1 cellular context compared by ENCODE assay signal in genomic region chr10:71728218-71728737, GRCh38.
TF ChIP-seq lines count a peak whose summit lies in the region.

No MANE protein-coding gene starts in this region.

TF ChIP-seq in K562, 482 proteins besides CTCF, POLR2A, EP300 and RAD21:
- TF ChIP-seq CHD2 (IDR thresholded peaks at IDR 0.05; ENCODE audit: low read depth, low read length) (no peak), ZNF23 (CRISPR knock-in tag; IDR thresholded peaks at IDR 0.05) (no peak), POU5F1 (IDR thresholded peaks at IDR 0.05; ENCODE audit: borderline replicate concordance, low read depth, low read length, partially characterized antibody) (no peak), CHD1 (IDR thresholded peaks at IDR 0.05; ENCODE audit: low read length) (no peak), ZNF639 (CRISPR knock-in tag; conservative IDR thresholded peaks at IDR 0.05 in 1 of 2, IDR thresholded peaks at IDR 0.05 in 1 of 2) (0 out of 4 replicates have a peak, but pooled peaks of 1 of the 2 experiments have one; percentile 47), DPF2 (IDR thresholded peaks at IDR 0.05) (no peak), CEBPB (tag; IDR thresholded peaks at IDR 0.05) (0 out of 2 replicates have a peak, but pooled peaks have one; percentile 3), CBX3 (IDR thresholded peaks at IDR 0.05; ENCODE audit: borderline replicate concordance in 1 of 2, low read length in 2 of 2) (no peak), CREB1 (IDR thresholded peaks at IDR 0.05) (no peak), CREB1 (CRISPR knock-in tag; IDR thresholded peaks at IDR 0.05) (no peak), ZKSCAN8 (CRISPR knock-in tag; IDR thresholded peaks at IDR 0.05) (no peak), HNRNPK (IDR thresholded peaks at IDR 0.05; ENCODE audit: low read depth, low read length, poor library complexity, severe bottlenecking) (no peak), PHF8 (IDR thresholded peaks at IDR 0.05; ENCODE audit: borderline replicate concordance, low read length) (no peak), NFIX (CRISPR knock-in tag; IDR thresholded peaks at IDR 0.05; ENCODE audit: low read depth) (no peak), ZNF609 (CRISPR knock-in tag; IDR thresholded peaks at IDR 0.05; ENCODE audit: borderline replicate concordance) (no peak), ETV5 (CRISPR knock-in tag; IDR thresholded peaks at IDR 0.05; ENCODE audit: low read depth) (no peak), SOX6 (IDR thresholded peaks at IDR 0.05) (no peak), ZFP1 (CRISPR knock-in tag; IDR thresholded peaks at IDR 0.05) (no peak), MAFK (IDR thresholded peaks at IDR 0.05; ENCODE audit: low read length) (no peak), ZFX (CRISPR knock-in tag; IDR thresholded peaks at IDR 0.05) (no peak), RBM17 (IDR thresholded peaks at IDR 0.05; ENCODE audit: borderline replicate concordance, low read depth, low read length) (no peak), ZBTB11 (CRISPR knock-in tag; IDR thresholded peaks at IDR 0.05) (0 out of 6 replicates have a peak, but pooled peaks of 1 of the 3 experiments have one; percentile 2)
- TF ChIP-seq, protein P1, sequence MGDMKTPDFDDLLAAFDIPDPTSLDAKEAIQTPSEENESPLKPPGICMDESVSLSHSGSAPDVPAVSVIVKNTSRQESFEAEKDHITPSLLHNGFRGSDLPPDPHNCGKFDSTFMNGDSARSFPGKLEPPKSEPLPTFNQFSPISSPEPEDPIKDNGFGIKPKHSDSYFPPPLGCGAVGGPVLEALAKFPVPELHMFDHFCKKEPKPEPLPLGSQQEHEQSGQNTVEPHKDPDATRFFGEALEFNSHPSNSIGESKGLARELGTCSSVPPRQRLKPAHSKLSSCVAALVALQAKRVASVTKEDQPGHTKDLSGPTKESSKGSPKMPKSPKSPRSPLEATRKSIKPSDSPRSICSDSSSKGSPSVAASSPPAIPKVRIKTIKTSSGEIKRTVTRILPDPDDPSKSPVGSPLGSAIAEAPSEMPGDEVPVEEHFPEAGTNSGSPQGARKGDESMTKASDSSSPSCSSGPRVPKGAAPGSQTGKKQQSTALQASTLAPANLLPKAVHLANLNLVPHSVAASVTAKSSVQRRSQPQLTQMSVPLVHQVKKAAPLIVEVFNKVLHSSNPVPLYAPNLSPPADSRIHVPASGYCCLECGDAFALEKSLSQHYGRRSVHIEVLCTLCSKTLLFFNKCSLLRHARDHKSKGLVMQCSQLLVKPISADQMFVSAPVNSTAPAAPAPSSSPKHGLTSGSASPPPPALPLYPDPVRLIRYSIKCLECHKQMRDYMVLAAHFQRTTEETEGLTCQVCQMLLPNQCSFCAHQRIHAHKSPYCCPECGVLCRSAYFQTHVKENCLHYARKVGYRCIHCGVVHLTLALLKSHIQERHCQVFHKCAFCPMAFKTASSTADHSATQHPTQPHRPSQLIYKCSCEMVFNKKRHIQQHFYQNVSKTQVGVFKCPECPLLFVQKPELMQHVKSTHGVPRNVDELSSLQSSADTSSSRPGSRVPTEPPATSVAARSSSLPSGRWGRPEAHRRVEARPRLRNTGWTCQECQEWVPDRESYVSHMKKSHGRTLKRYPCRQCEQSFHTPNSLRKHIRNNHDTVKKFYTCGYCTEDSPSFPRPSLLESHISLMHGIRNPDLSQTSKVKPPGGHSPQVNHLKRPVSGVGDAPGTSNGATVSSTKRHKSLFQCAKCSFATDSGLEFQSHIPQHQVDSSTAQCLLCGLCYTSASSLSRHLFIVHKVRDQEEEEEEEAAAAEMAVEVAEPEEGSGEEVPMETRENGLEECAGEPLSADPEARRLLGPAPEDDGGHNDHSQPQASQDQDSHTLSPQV (IDR thresholded peaks at IDR 0.05), result 0 out of 2 replicates have a peak, but pooled peaks have one; percentile 5
- TF ChIP-seq, protein P2, sequence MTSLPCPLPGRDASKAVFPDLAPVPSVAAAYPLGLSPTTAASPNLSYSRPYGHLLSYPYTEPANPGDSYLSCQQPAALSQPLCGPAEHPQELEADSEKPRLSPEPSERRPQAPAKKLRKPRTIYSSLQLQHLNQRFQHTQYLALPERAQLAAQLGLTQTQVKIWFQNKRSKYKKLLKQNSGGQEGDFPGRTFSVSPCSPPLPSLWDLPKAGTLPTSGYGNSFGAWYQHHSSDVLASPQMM (CRISPR knock-in tag; IDR thresholded peaks at IDR 0.05), result no peak
- TF ChIP-seq, protein P3, sequence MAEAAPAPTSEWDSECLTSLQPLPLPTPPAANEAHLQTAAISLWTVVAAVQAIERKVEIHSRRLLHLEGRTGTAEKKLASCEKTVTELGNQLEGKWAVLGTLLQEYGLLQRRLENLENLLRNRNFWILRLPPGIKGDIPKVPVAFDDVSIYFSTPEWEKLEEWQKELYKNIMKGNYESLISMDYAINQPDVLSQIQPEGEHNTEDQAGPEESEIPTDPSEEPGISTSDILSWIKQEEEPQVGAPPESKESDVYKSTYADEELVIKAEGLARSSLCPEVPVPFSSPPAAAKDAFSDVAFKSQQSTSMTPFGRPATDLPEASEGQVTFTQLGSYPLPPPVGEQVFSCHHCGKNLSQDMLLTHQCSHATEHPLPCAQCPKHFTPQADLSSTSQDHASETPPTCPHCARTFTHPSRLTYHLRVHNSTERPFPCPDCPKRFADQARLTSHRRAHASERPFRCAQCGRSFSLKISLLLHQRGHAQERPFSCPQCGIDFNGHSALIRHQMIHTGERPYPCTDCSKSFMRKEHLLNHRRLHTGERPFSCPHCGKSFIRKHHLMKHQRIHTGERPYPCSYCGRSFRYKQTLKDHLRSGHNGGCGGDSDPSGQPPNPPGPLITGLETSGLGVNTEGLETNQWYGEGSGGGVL (CRISPR knock-in tag; IDR thresholded peaks at IDR 0.05), result no peak
